16 cellular contexts compared by ENCODE assay signal in the genomic region with DNA sequence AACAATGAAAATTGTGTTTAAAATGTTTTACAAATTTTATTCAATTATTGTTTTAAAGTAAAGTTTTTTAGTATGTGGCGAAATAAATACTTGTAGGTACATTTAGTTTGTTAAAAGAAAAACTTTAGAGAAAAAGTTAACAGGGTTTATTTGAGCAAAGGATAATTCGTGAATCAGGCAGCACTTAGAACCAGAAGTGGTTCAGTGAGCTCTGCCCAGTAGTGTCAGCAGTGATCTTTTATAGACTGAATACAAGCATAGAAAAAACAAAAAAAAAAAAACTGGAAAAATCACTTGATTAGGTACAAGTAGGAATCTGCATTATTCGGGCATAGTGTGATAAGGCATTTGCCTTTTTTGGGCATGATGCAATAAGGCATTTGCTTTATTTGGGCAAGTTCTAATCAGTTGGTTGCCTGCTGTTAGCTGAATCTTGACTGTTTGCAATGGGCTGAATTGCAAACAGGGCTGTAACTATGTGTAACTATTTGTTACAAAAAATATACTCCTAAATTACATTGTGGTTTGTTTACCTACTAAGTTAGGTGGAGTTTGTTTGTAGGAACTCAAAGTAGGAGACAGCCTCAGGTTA.
DNase-seq lines count a peak whose midpoint lies in the region; ATAC-seq, FAIRE-seq and TF ChIP-seq lines count a peak whose summit lies in the region.
"Had no signal": no experiment of that assay in that cellular context is flagged by ENCODE, and none has a peak within 500 bp of the region (broad histone marks: within the 10 kb centered on the region; RNA-seq: fewer than 3 reads in every experiment).

No MANE protein-coding gene starts in this region.

- H3K9ac ChIP-seq in H1 (replicated peaks in 1 of 4; ENCODE audit: extremely low read depth in 1 of 4, low read depth in 3 of 4, low read length in 3 of 4) = no peak overlapping the region

- no peak overlapping the region for H2BK15ac ChIP-seq in H1 (ENCODE audit: low read length)

- no peaks in the 10 kb centered on the region for H4K20me1 ChIP-seq in H1 (replicated peaks in 1 of 2; ENCODE audit: control insufficient read depth in 1 of 2, insufficient read depth in 2 of 2, low read length in 2 of 2)

- TF ChIP-seq POLR2A in H1 (IDR thresholded peaks at IDR 0.05; ENCODE audit: control extremely low read depth in 1 of 2, low read depth in 2 of 2, low read length in 2 of 2) = no peak

- no peak overlapping the region for H2BK5ac ChIP-seq in H1 (ENCODE audit: low read depth, low read length)

- H2BK12ac ChIP-seq in H1 (ENCODE audit: low read depth, low read length) = no peak overlapping the region

- H3K14ac ChIP-seq in H1 (ENCODE audit: insufficient read length) = no peak overlapping the region

- WGBS in H1 (ENCODE audit: extremely low coverage in 1 of 2, insufficient coverage in 1 of 2, insufficient read length in 1 of 2, insufficient replicate concordance in 2 of 2, low coverage in 1 of 2, low lambda C conversion rate in 2 of 2, missing lambda C conversion rate in 1 of 2), 2 experiments = 65% methylated on average over 3 of the region's 3 CpGs; no CpG with 5 or more reads in 1 of the 2 experiments

- no peak overlapping the region for H3K56ac ChIP-seq in H1 (replicated peaks; ENCODE audit: insufficient read length, low read depth, low read length)

- no peak overlapping the region for H2AFZ ChIP-seq in H1 (ENCODE audit: low read length)

- H3K4me2 ChIP-seq in H1 (ENCODE audit: insufficient read depth in 1 of 2, low read depth in 2 of 2, low read length in 2 of 2) = no peak overlapping the region

- TF ChIP-seq CTCF in HEK293 (tag by site-specific recombination; IDR thresholded peaks at IDR 0.05) (no peak), H1 (IDR thresholded peaks at IDR 0.05; ENCODE audit: control extremely low read depth in 1 of 3, insufficient read depth in 1 of 3, low read depth in 1 of 3, low read length in 3 of 3) (no peak)
- TF ChIP-seq CTCF in activated CD8-positive, alpha-beta T cell treated with anti-CD3 and anti-CD28 coated beads for 36 hours (IDR thresholded peaks at IDR 0.05) = no peak

- H3K4me3 ChIP-seq in HEK293 (ENCODE audit: low read depth, low read length) = no peak overlapping the region
- H3K4me3 ChIP-seq in H1 (ENCODE audit: extremely low read depth in 1 of 4, insufficient read depth in 2 of 4, low read depth in 3 of 4, low read length in 4 of 4) = no peak overlapping the region

- TF ChIP-seq EP300 in H1 (IDR thresholded peaks at IDR 0.05; ENCODE audit: borderline replicate concordance in 1 of 2, low read depth in 2 of 2, low read length in 2 of 2) = no peak

- H3K4me1 ChIP-seq in HEK293 (ENCODE audit: control insufficient read depth, insufficient read depth, low read length) (no peaks in the 10 kb centered on the region), H1 (replicated peaks in 1 of 4; ENCODE audit: control insufficient read depth in 3 of 4, insufficient read depth in 4 of 4, low read length in 3 of 4) (no peaks in the 10 kb centered on the region)

- no peaks in the 10 kb centered on the region for H3K23me2 ChIP-seq in H1 (ENCODE audit: low read depth, low read length)

- H3K4me1 Mint-ChIP-seq in activated CD8-positive, alpha-beta T cell treated with anti-CD3 and anti-CD28 coated beads for 36 hours (ENCODE audit: low read depth) = no peaks in the 10 kb centered on the region
- H3K4me1 Mint-ChIP-seq: B cell; CD4-positive, alpha-beta memory T cell had no signal

- TF ChIP-seq RAD21 in H1 (IDR thresholded peaks at IDR 0.05 in 1 of 2, conservative IDR thresholded peaks at IDR 0.05 in 1 of 2; ENCODE audit: low read depth in 2 of 2, low read length in 2 of 2) = no peak

- H2BK20ac ChIP-seq in H1 (ENCODE audit: low read length) = no peak overlapping the region

- H3K27ac Mint-ChIP-seq in activated CD8-positive, alpha-beta T cell treated with anti-CD3 and anti-CD28 coated beads for 36 hours = no peak overlapping the region
- H3K27ac Mint-ChIP-seq: B cell; CD4-positive, alpha-beta memory T cell; HFFc6 had no signal

- H3K79me1 ChIP-seq in H1 (ENCODE audit: low read depth, low read length) = no peaks in the 10 kb centered on the region

- H2AK5ac ChIP-seq in H1 (ENCODE audit: low read depth, low read length) = no peak overlapping the region

- H4K5ac ChIP-seq in H1 (ENCODE audit: insufficient read length, low read depth, low read length) = no peak overlapping the region

- CTCF ChIA-PET in HEK293 (lab: Yijun Ruan, JAX) (interaction anchor here (0.7 to 2.2 kb wide), 4 partner anchors 11 to 220 kb away, joined by 3 to 8 read pairs (median 5); no protein-coding TSS in a partner anchor), H1 (lab: Charles Lee; ENCODE audit: partially characterized antibody) (interaction anchor here (0.6 to 1.4 kb wide), 4 partner anchors 9 to 1521 kb away, joined by 3 to 4 read pairs (median 3); no protein-coding TSS in a partner anchor)
- CTCF ChIA-PET in activated CD8-positive, alpha-beta T cell treated with anti-CD3 and anti-CD28 coated beads for 36 hours (lab: Charles Lee) = no interaction called here

- H3K36me3 Mint-ChIP-seq in activated CD8-positive, alpha-beta T cell treated with anti-CD3 and anti-CD28 coated beads for 36 hours (ENCODE audit: low read depth) = no peaks in the 10 kb centered on the region
- H3K36me3 Mint-ChIP-seq: CD4-positive, alpha-beta memory T cell had no signal

- DNase-seq in NCI-H146 (lab: John Stamatoyannopoulos, UW) (peak; percentile 36), H1 (ENCODE audit: low read depth in 1 of 2, low spot score in 2 of 2) (no peak), pons (ENCODE audit: low spot score) (peak; percentile 53), H4 (ENCODE audit: low spot score) (no peak)
- DNase-seq in activated naive CD4-positive, alpha-beta T cell treated with anti-CD3 and anti-CD28 coated beads, Interleukin-2, amount 50 U/mL, for 16 hours = no peak
- DNase-seq in activated CD8-positive, alpha-beta T cell treated with anti-CD3 and anti-CD28 coated beads for 36 hours = no peak
- DNase-seq: CD4-positive, alpha-beta memory T cell; DND-41; GF-D8; HFFc6; NCI-H1694 treated with DMSO at 0.1 percent for 48 hours; NCI-H82; SHP77 had no signal

- no peaks in the 10 kb centered on the region for H3K27me3 ChIP-seq in H1 (replicated peaks in 1 of 4; ENCODE audit: control insufficient read depth in 3 of 4, extremely low read depth in 1 of 4, insufficient read depth in 3 of 4, low read length in 3 of 4)

- no peaks in the 10 kb centered on the region for H3K9me3 Mint-ChIP-seq in activated CD8-positive, alpha-beta T cell treated with anti-CD3 and anti-CD28 coated beads for 36 hours
- H3K9me3 Mint-ChIP-seq: CD4-positive, alpha-beta memory T cell; HFFc6 had no signal

- H3K36me3 ChIP-seq in HEK293 (ENCODE audit: control insufficient read depth in 2 of 2, insufficient read depth in 1 of 2, low read length in 2 of 2) (no peaks in the 10 kb centered on the region), H1 (ENCODE audit: control insufficient read depth in 2 of 4, insufficient read depth in 4 of 4, low read length in 3 of 4) (no peaks in the 10 kb centered on the region)

- intact Hi-C loops in activated CD8-positive, alpha-beta T cell treated with anti-CD3 and anti-CD28 coated beads for 36 hours (cut with micrococcal nuclease) = no loop called here

- POLR2A ChIA-PET in HEK293 (lab: Yijun Ruan, JAX) (no interaction called here), H1 (lab: Charles Lee; ENCODE audit: partially characterized antibody) (interaction anchor here (0.6 to 1.0 kb wide), 3 partner anchors 202 to 812 kb away, joined by 3 read pairs; no protein-coding TSS in a partner anchor)
- POLR2A ChIA-PET in activated CD8-positive, alpha-beta T cell treated with anti-CD3 and anti-CD28 coated beads for 36 hours (lab: Charles Lee) = no interaction called here

- peaks cover 5% of the 10 kb centered on the region for H3K27me3 Mint-ChIP-seq in activated CD8-positive, alpha-beta T cell treated with anti-CD3 and anti-CD28 coated beads for 36 hours

- no peak for ATAC-seq in activated CD8-positive, alpha-beta T cell treated with anti-CD3 and anti-CD28 coated beads for 36 hours

- H3K27ac ChIP-seq in HEK293 (ENCODE audit: extremely low read depth, low read depth, low read length) (no peak overlapping the region), H1 (ENCODE audit: low read depth, low read length) (no peak overlapping the region)

- H2BK120ac ChIP-seq in H1 (replicated peaks; ENCODE audit: low read depth, low read length) = no peak overlapping the region

- H3K4me3 Mint-ChIP-seq in activated CD8-positive, alpha-beta T cell treated with anti-CD3 and anti-CD28 coated beads for 36 hours = no peak overlapping the region
- H3K4me3 Mint-ChIP-seq: B cell; CD4-positive, alpha-beta memory T cell; HFFc6 had no signal

- H3K18ac ChIP-seq in H1 (ENCODE audit: extremely low read depth, low read length) = no peak overlapping the region

- no peak overlapping the region for H3K4ac ChIP-seq in H1 (replicated peaks; ENCODE audit: insufficient read length, low read depth, low read length)

- H3K79me2 ChIP-seq in H1 (ENCODE audit: control insufficient read depth in 1 of 2, insufficient read depth in 2 of 2, low read length in 2 of 2) = no peaks in the 10 kb centered on the region

- H3K23ac ChIP-seq in H1 (ENCODE audit: insufficient read length) = no peak overlapping the region

- H4K91ac ChIP-seq in H1 (replicated peaks; ENCODE audit: insufficient read length, low read length) = no peak overlapping the region

- no peak for FAIRE-seq in H1 (lab: Jason Lieb, UNC)
- FAIRE-seq: GM19239 had no signal

- H3K9me3 ChIP-seq in HEK293 (ENCODE audit: control insufficient read depth, insufficient read depth, low read depth, low read length) (no peaks in the 10 kb centered on the region), H1 (ENCODE audit: insufficient read depth in 2 of 2, low read depth in 1 of 2, low read length in 1 of 2) (no peaks in the 10 kb centered on the region)

- H4K8ac ChIP-seq in H1 (ENCODE audit: extremely low read depth, insufficient read depth, low read length) = no peak overlapping the region

TF ChIP-seq in HEK293, 187 proteins besides CTCF, POLR2A, EP300 and RAD21 (continues in another document):
- 0 out of 2 replicates have a peak, but pooled peaks have one; percentile 15 for TF ChIP-seq ZNF140 (tag by site-specific recombination; IDR thresholded peaks at IDR 0.05)
- TF ChIP-seq ZNF335 (tag by site-specific recombination; conservative IDR thresholded peaks at IDR 0.05) = 0 out of 2 replicates have a peak, but pooled peaks have one; percentile 11
- TF ChIP-seq ZNF549 (tag by site-specific recombination; IDR thresholded peaks at IDR 0.05) = peak; percentile 81; the same call in 1 of the 2 replicates
- no peak for TF ChIP-seq REPIN1 (tag by site-specific recombination; IDR thresholded peaks at IDR 0.05; ENCODE audit: low read depth)

TF ChIP-seq in H1, 55 proteins besides CTCF, POLR2A, EP300 and RAD21 (continues in another document):
- TF ChIP-seq CREB1 (IDR thresholded peaks at IDR 0.05) (no peak), CEBPB (IDR thresholded peaks at IDR 0.05; ENCODE audit: low read depth, low read length) (peak; percentile 88), JUND (IDR thresholded peaks at IDR 0.05; ENCODE audit: low read length) (peak; percentile 58), JUN (IDR thresholded peaks at IDR 0.05; ENCODE audit: low read depth, low read length) (no peak), SRF (IDR thresholded peaks at IDR 0.05; ENCODE audit: low read depth, low read length) (peak; percentile 81; the same call in 1 of the 2 replicates)

Comparison
In these comparisons a context has a peak if more than half of its experiments do, and no peak if none do; other contexts are left out.
1. DNase-seq: peak in NCI-H146 (single experiment) and pons (single experiment); none in H1 (0 of 2), activated naive CD4-positive, alpha-beta T cell treated with anti-CD3 and anti-CD28 coated beads, Interleukin-2, amount 50 U/mL, for 16 hours (single experiment), H4 (single experiment) and activated CD8-positive, alpha-beta T cell treated with anti-CD3 and anti-CD28 coated beads for 36 hours (single experiment).